10 cellular contexts compared by ENCODE assay signal in genomic region chr17:60174767-60175166, GRCh38. TPM values are rescaled to one million over a fixed set of nuclear protein-coding genes. Genes with fewer than 3 reads are reported as not detected.
DNase-seq lines count a peak whose midpoint lies in the region; ATAC-seq, FAIRE-seq and TF ChIP-seq lines count a peak whose summit lies in the region.
"Not testable (repeated sequence)": the region's sequence is repeated elsewhere in the genome, so short reads cannot be mapped to it uniquely, and the experiment has no call there.
"Had no signal": no experiment of that assay in that cellular context is flagged by ENCODE, and none has a peak within 500 bp of the region (broad histone marks: within the 10 kb centered on the region; RNA-seq: fewer than 3 reads in every experiment).

No MANE protein-coding gene starts in this region.

- not testable (repeated sequence) for H3K4me1 ChIP-seq in PC-3 (ENCODE audit: insufficient read depth, low read length); GM12878 (ENCODE audit: control insufficient read depth, insufficient read depth, low read length); pancreas
- H3K4me1 ChIP-seq in esophagus muscularis mucosa = peaks cover 0 to 13% (median 8%) of the 10 kb centered on the region in 4 donors

- H3K9me2 ChIP-seq in PC-3 (replicated peaks; ENCODE audit: low read length) = not testable (repeated sequence)

- SMC1A ChIA-PET in GM12878 (lab: Charles Lee; ENCODE audit: uncharacterized antibody, unreplicated experiment) = interaction anchor here (0.7 to 2.0 kb wide), 4 partner anchors 26 to 78 kb away, joined by 3 to 5 read pairs (median 3); no protein-coding TSS in a partner anchor

- peak; percentile 41 for DNase-seq in EH (ENCODE audit: low read depth)
- DNase-seq in HuH-7 (ENCODE audit: low spot score) = peak; percentile 32
- peak; percentile 26 for DNase-seq in PC-3
- not testable (repeated sequence) for DNase-seq in GM12878 (ENCODE audit: low read depth, low spot score); esophagus muscularis mucosa (ENCODE audit: extremely low spot score); kidney epithelial cell (ENCODE audit: low read depth); pancreas

- not testable (repeated sequence) for TF ChIP-seq EP300 in GM12878 (IDR thresholded peaks at IDR 0.05; ENCODE audit: borderline replicate concordance in 1 of 2, control insufficient read depth in 1 of 2, low read depth in 2 of 2, low read length in 2 of 2); esophagus muscularis mucosa (IDR thresholded peaks at IDR 0.05)

- not testable (repeated sequence) for H4K20me1 ChIP-seq in PC-3 (ENCODE audit: low read length); GM12878 (ENCODE audit: control insufficient read depth, insufficient read depth)

- not testable (repeated sequence) for H3K27ac ChIP-seq in PC-3 (ENCODE audit: low read length); GM12878 (ENCODE audit: control insufficient read depth, insufficient read depth); esophagus muscularis mucosa (replicated peaks in 1 of 4); pancreas

- WGBS in GM12878 (ENCODE audit: insufficient coverage, insufficient replicate concordance, low lambda C conversion rate, missing lambda C conversion rate) = 99% methylated on average over 6 of the region's 6 CpGs
- 97% methylated on average over 6 of the region's 6 CpGs for WGBS in esophagus muscularis mucosa
- WGBS in pancreas, 2 donors = 92 to 93% methylated on average over 6 of the region's 6 CpGs

- ATAC-seq in PC-3 = peak; percentile 50
- ATAC-seq in GM12878 = peak; percentile 70
- ATAC-seq in pancreas = peak; percentile 28 to 77 (median 64)

- RAD21 ChIA-PET in GM12878 (lab: Charles Lee; ENCODE audit: unreplicated experiment) = interaction anchor here (1.1 kb wide), 1 partner anchor 46 kb away, joined by 4 read pairs; no protein-coding TSS in a partner anchor

- not testable (repeated sequence) for H3K9ac ChIP-seq in PC-3 (ENCODE audit: low read length); GM12878 (ENCODE audit: control insufficient read depth, insufficient read depth, low read length)

- H3K9me3 ChIP-seq in PC-3 (ENCODE audit: low read length); GM12878 (replicated peaks; ENCODE audit: control insufficient read depth, insufficient read depth, low read length); esophagus muscularis mucosa; pancreas: not testable (repeated sequence)

- TF ChIP-seq CTCF in PC-3 (conservative IDR thresholded peaks at IDR 0.05; ENCODE audit: low read depth, low read length) (peak; percentile 44; the same call in 1 of the 2 replicates), GM12878 (IDR thresholded peaks at IDR 0.05 in 2 of 3, conservative IDR thresholded peaks at IDR 0.05 in 1 of 3; ENCODE audit: control insufficient read depth in 2 of 3, extremely low read depth in 1 of 3, insufficient read depth in 1 of 3, low read depth in 3 of 3, low read length in 3 of 3) (peak; percentile 10 to 26 (median 17); a peak in 4 of 6 replicates), esophagus muscularis mucosa (IDR thresholded peaks at IDR 0.05) (peak in 2 of 3 experiments; percentile 13 to 35), kidney epithelial cell (IDR thresholded peaks at IDR 0.05; ENCODE audit: insufficient read depth, low read length, poor library complexity, severe bottlenecking) (peak; percentile 27), pancreas (IDR thresholded peaks at IDR 0.05) (peak in 1 of 4 donors; percentile 15)

- not testable (repeated sequence) for H3K27me3 ChIP-seq in PC-3 (ENCODE audit: low read length); GM12878 (replicated peaks in 1 of 2; ENCODE audit: control insufficient read depth in 2 of 2, insufficient read depth in 2 of 2, low read length in 1 of 2); esophagus muscularis mucosa; kidney epithelial cell (ENCODE audit: control insufficient read depth, insufficient read depth, low read length); pancreas

- intact Hi-C loops in PC-3 (cut with micrococcal nuclease); esophagus muscularis mucosa (cut with DNase I); pancreas (cut with DNase I): not testable (repeated sequence)
- intact Hi-C loops in GM12878 (cut with micrococcal nuclease; ENCODE audit: unreplicated experiment) = loop anchor here (2.0 kb wide), 1 partner anchor 32 kb away; no protein-coding TSS in a partner anchor

- not testable (repeated sequence) for H3K4me2 ChIP-seq in PC-3 (ENCODE audit: low read length); GM12878 (ENCODE audit: control insufficient read depth, insufficient read depth)

- TF ChIP-seq RAD21 in GM12878 (IDR thresholded peaks at IDR 0.05; ENCODE audit: insufficient read depth, low read depth, low read length) = peak; percentile 13; the same call in 1 of the 2 replicates

- not testable (repeated sequence) for BruUV-seq in PC-3 (replicated peaks; lab: Mats Ljungman, UMichigan); GM12878 (replicated peaks; lab: Mats Ljungman, UMichigan)

- in situ Hi-C loops in GM12878 (cut with MboI) = not testable (repeated sequence)

- H2AFZ ChIP-seq in PC-3 (ENCODE audit: low read length); GM12878 (ENCODE audit: control insufficient read depth, low read depth, low read length): not testable (repeated sequence)

- H3F3A ChIP-seq in PC-3 (ENCODE audit: low read length, unreplicated experiment) = not testable (repeated sequence)

- not testable (repeated sequence) for FAIRE-seq in GM12878 (lab: Jason Lieb, UNC); pancreas (lab: Jason Lieb, UNC)

- CTCF ChIA-PET in PC-3 (lab: Charles Lee) = interaction anchor here (0.6 kb wide), 1 partner anchor 329 kb away, joined by 3 read pairs; no protein-coding TSS in a partner anchor
- CTCF ChIA-PET in GM12878 (lab: Yijun Ruan, JAX) = interaction anchor here (0.9 to 1.9 kb wide), 2 partner anchors 13 to 24 kb away, joined by 3 to 4 read pairs; no protein-coding TSS in a partner anchor

- not testable (repeated sequence) for H3K4me3 ChIP-seq in PC-3 (ENCODE audit: low read length); GM12878; esophagus muscularis mucosa; kidney epithelial cell (ENCODE audit: low read depth, low read length); pancreas

- H3K36me3 ChIP-seq in PC-3 (ENCODE audit: low read depth, low read length); GM12878 (ENCODE audit: control insufficient read depth in 2 of 2, insufficient read depth in 2 of 2, low read length in 1 of 2); kidney epithelial cell (ENCODE audit: control insufficient read depth, insufficient read depth, low read length); pancreas: not testable (repeated sequence)
- peaks cover 13 to 28% (median 20%) of the 10 kb centered on the region in 4 donors for H3K36me3 ChIP-seq in esophagus muscularis mucosa

- not testable (repeated sequence) for H3K79me2 ChIP-seq in PC-3 (ENCODE audit: low read length); GM12878 (ENCODE audit: control insufficient read depth, insufficient read depth, low read length)

- not testable (repeated sequence) for TF ChIP-seq POLR2A in GM12878 (IDR thresholded peaks at IDR 0.05; ENCODE audit: low read depth, low read length); esophagus muscularis mucosa (IDR thresholded peaks at IDR 0.05; ENCODE audit: low read depth)

- POLR2A ChIA-PET in PC-3 (lab: Charles Lee; ENCODE audit: unreplicated experiment); GM12878 (lab: Charles Lee): not testable (repeated sequence)

TF ChIP-seq in GM12878, 131 proteins besides CTCF, POLR2A, EP300 and RAD21:
- peak; percentile 24; the same call in 1 of the 2 replicates for TF ChIP-seq SMC3 (IDR thresholded peaks at IDR 0.05; ENCODE audit: borderline replicate concordance, low read length)
TF ChIP-seq in GM12878: peak in this region for 1; not testable (repeated sequence) for 130.

RNA-seq across cellular contexts. Expression of gene CA4, which starts 25.0 kb away (rescaled TPM):
- total RNA-seq in PC-3 (2014; rRNA removed) (not detected in 2 replicates), GM12878 (2014; rRNA removed) (not detected in 2 replicates), GM12878 (2014; rRNA removed; fragmentation: Illumina TruSeq; extraction: Trizol) (not detected in 2 replicates), GM12878 (2021) (not detected in 2 replicates), esophagus muscularis mucosa (1 to 10 TPM; 2.1 to 8.3 (median 4.3) TPM), kidney epithelial cell (not detected in 2 replicates), pancreas (10 to 100 TPM in 5 of 6 donors, 1 to 10 TPM in 1; 7.5 to 22.5 (median 18.5) TPM)
- not detected in 2 replicates for total RNA-seq in GM12878 (2013; cell fraction: nucleolus; rRNA removed)
- not detected for polyA plus RNA-seq in GM12878 (2011; ENCODE audit: low read depth)
- polyA plus RNA-seq in GM12878 (2011; rRNA removed) (0.20 and 0.31 TPM in 2 replicates), GM12878 (2014; fragmentation: Illumina TruSeq; extraction: Trizol) (0.13 TPM in 1 of 2 replicates, not detected in the other), GM12878 (2014; fragmentation: Nextera tagmentation; extraction: Ambion mirVana) (not detected), GM12878 (2014; rRNA removed) (not detected in 2 replicates), GM12878 (2016; fragmentation: Nextera tagmentation; extraction: Ambion mirVana) (not detected), pancreas (10 to 100 TPM; 32.0 to 75.7 TPM)
- polyA plus RNA-seq in GM12878 (2011; cell fraction: cytosol; rRNA removed) = 0.32 and 0.43 TPM in 2 replicates
- polyA plus RNA-seq in GM12878 (2011; cell fraction: nucleus; rRNA removed) = 0.19 and 0.57 TPM in 2 replicates
- not detected in 2 replicates for polyA plus RNA-seq in GM12878 (2012)
- not detected in 2 replicates for polyA minus RNA-seq in GM12878 (2011; rRNA and poly(A)+ RNA removed)
- polyA minus RNA-seq in GM12878 (2011; cell fraction: cytosol; rRNA and poly(A)+ RNA removed) = not detected in 2 replicates
- polyA minus RNA-seq in GM12878 (2011; cell fraction: nucleus; rRNA and poly(A)+ RNA removed) = not detected in 2 replicates
- total RNA-seq: activated B cell treated with CpG ODN at 0.5 μM for 24 hours; CD8-positive, alpha-beta T cell; HT1080 had no signal
